23 cellular contexts compared by ENCODE assay signal in the genomic region with DNA sequence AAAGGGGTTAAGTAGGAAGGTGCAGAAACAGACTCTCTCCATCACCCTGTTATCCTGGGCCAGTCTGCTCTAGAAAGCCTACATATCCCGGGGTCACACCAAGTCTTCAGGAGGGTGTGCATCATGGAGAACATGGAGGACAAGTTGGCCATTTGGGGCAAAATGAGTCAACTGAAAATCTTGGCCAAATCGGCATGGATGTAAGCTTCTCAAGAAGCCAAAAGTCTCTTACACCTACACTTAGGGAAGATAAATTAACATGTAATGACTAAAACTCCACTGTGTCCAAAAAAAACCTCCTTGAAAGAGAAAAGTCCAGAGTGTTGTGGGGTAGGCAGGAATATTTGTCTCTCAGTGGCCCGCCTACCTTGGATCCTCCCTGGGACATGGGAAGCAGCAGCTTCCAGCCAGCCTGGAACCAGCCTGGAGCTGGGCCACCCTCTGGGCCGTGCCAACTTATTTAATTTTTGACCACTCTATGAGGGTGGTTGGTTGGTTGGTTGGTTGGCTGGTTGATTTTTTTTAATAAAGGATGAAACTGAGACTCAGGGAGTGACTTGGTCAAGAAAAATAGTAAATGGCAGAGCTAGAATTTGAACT. TPM values are rescaled to one million over a fixed set of nuclear protein-coding genes. Genes with fewer than 3 reads are reported as not detected.
DNase-seq lines count a peak whose midpoint lies in the region; ATAC-seq and TF ChIP-seq lines count a peak whose summit lies in the region.
"Had no signal": no experiment of that assay in that cellular context is flagged by ENCODE, and none has a peak within 500 bp of the region (broad histone marks: within the 10 kb centered on the region; RNA-seq: fewer than 3 reads in every experiment).

No MANE protein-coding gene starts in this region.

- no peaks in the 10 kb centered on the region for H3K27me3 ChIP-seq in adipocyte (replicated peaks; ENCODE audit: control insufficient read depth, insufficient read depth, low read length)
- H3K27me3 ChIP-seq in left ventricle myocardium inferior (ENCODE audit: low read depth) = peaks cover 22% of the 10 kb centered on the region
- no peaks in the 10 kb centered on the region for H3K27me3 ChIP-seq in rectal smooth muscle tissue (ENCODE audit: control insufficient read depth, insufficient read depth, low read length)
- H3K27me3 ChIP-seq in tibial nerve = no peaks in the 10 kb centered on the region

- TF ChIP-seq EP300 in tibial nerve (IDR thresholded peaks at IDR 0.05) = no peak

- no peak for TF ChIP-seq POLR2A in tibial nerve (IDR thresholded peaks at IDR 0.05)

- TF ChIP-seq CTCF in left ventricle myocardium inferior (IDR thresholded peaks at IDR 0.05; ENCODE audit: borderline replicate concordance) (no peak), tibial nerve (IDR thresholded peaks at IDR 0.05) (no peak)

- H3K4me1 ChIP-seq in adipocyte (ENCODE audit: control insufficient read depth, insufficient read depth, low read length) = peaks cover 58% of the 10 kb centered on the region
- H3K4me1 ChIP-seq in left ventricle myocardium inferior = peaks cover 16% of the 10 kb centered on the region
- peaks cover 11% of the 10 kb centered on the region for H3K4me1 ChIP-seq in rectal smooth muscle tissue (ENCODE audit: control insufficient read depth, insufficient read depth, low read length)
- H3K4me1 ChIP-seq in tibial nerve = peaks cover 0 to 53% (median 20%) of the 10 kb centered on the region in 4 donors

- H3K9me3 ChIP-seq in adipocyte (ENCODE audit: control insufficient read depth, low read length) (no peaks in the 10 kb centered on the region), left ventricle myocardium inferior (replicated peaks) (no peaks in the 10 kb centered on the region), tibial nerve (no peaks in the 10 kb centered on the region)

- H3K27ac ChIP-seq in left ventricle myocardium inferior (replicated peaks) (peak overlapping the region; percentile 82), rectal smooth muscle tissue (ENCODE audit: low read depth, low read length) (peak overlapping the region; percentile 49), tibial nerve (peak overlapping the region; percentile 14 to 72 (median 48))
- H3K27ac ChIP-seq: HL-60 had no signal

- WGBS in tibial nerve, 2 donors = 83 to 84% methylated on average over 4 of the region's 4 CpGs

- peak overlapping the region; percentile 47 for H3K9ac ChIP-seq in adipocyte (ENCODE audit: low read length)
- no peak overlapping the region for H3K9ac ChIP-seq in rectal smooth muscle tissue (ENCODE audit: low read length)

- no peak for ATAC-seq in GM18511 (IDR thresholded peaks at IDR 0.05; ENCODE audit: unreplicated experiment)
- ATAC-seq: activated CD8-positive, alpha-beta memory T cell treated with anti-CD3 and anti-CD28 coated beads, Interleukin-2, amount 10 ng/mL, durations not matched to agents 7 days and 5 days; CD8-positive, alpha-beta T cell; PC-3 had no signal

- no peak for DNase-seq in adipocyte (ENCODE audit: low read depth)
- DNase-seq in left ventricle myocardium inferior = no peak
- DNase-seq in tibial nerve (ENCODE audit: low spot score in 2 of 2) = no peak
- no peak for DNase-seq in NCI-H2107 (lab: John Stamatoyannopoulos, UW)
- DNase-seq in NCI-H146 treated with DMSO at 0.1 percent for 48 hours (lab: John Stamatoyannopoulos, UW; ENCODE audit: unreplicated experiment) = no peak
- DNase-seq in iPS-NIHi7 (ENCODE audit: extremely low spot score) = no peak
- DNase-seq: activated CD4-positive, alpha-beta T cell treated with anti-CD3 and anti-CD28 coated beads, Interleukin-2, amount 10 ng/mL, durations not matched to agents 24 days and 14 days; activated CD8-positive, alpha-beta memory T cell treated with anti-CD3 and anti-CD28 coated beads, Interleukin-2, amount 10 ng/mL, durations not matched to agents 7 days and 5 days; CD8-positive, alpha-beta T cell; DMS153; GDM1; hypothalamus; mesenchymal stem cell; MM.1S; NCI-H1694 treated with DMSO at 0.1 percent for 48 hours; NCI-H226; PC-3; SIG-M5; stimulated activated CD4-positive, alpha-beta T cell treated with anti-CD3 and anti-CD28 coated beads, Interleukin-4, amount 100 ng/mL, for 4 hours; T-helper 1 cell had no signal

- H3K36me3 ChIP-seq in adipocyte (ENCODE audit: control insufficient read depth, insufficient read depth, low read length, severe bottlenecking) (peaks cover 30% of the 10 kb centered on the region), left ventricle myocardium inferior (no peaks in the 10 kb centered on the region), rectal smooth muscle tissue (ENCODE audit: control insufficient read depth, insufficient read depth, low read length) (no peaks in the 10 kb centered on the region), tibial nerve (peaks cover 0 to 22% (median 4%) of the 10 kb centered on the region in 3 donors)

- H3K4me3 ChIP-seq in adipocyte (ENCODE audit: low read length) (no peak overlapping the region), left ventricle myocardium inferior (no peak overlapping the region), rectal smooth muscle tissue (ENCODE audit: low read length) (no peak overlapping the region), tibial nerve (no peak overlapping the region)

- intact Hi-C loops in left ventricle myocardium inferior (cut with micrococcal nuclease) = no loop called here

RNA-seq across cellular contexts. Expression of a gene that starts 17.9 kb away (rescaled TPM):
- total RNA-seq in left ventricle myocardium inferior (4.1 TPM), tibial nerve (10 to 100 TPM; 23.4 to 35.2 (median 25.7) TPM)
